ENCODE assay signal across 13 cellular contexts in genomic region chr14:103879118-103879569, GRCh38. TPM values are rescaled to one million over a fixed set of nuclear protein-coding genes. Genes with fewer than 3 reads are reported as not detected.
A peak's percentile ranks its signal among the peaks of the same experiment; 100 is the strongest.
DNase-seq lines count a peak whose midpoint lies in the region; ATAC-seq and TF ChIP-seq lines count a peak whose summit lies in the region.
"Had no signal": no experiment of that assay in that cellular context is flagged by ENCODE, and none has a peak within 500 bp of the region (broad histone marks: within the 10 kb centered on the region; RNA-seq: fewer than 3 reads in every experiment).

No MANE protein-coding gene starts in this region.

- WGBS in spleen, 5 donors, result 73 to 84% (median 78%) methylated on average over 16 of the region's 16 CpGs

- no peak for DNase-seq in activated T-cell treated with anti-CD3 and anti-CD28 coated beads, Interleukin-2, amount 50 U/mL, for 24 hours
- no peak for DNase-seq in activated T-cell treated with anti-CD3 and anti-CD28 coated beads, Interleukin-2, amount 50 U/mL, for 48 hours
- DNase-seq in left lobe of liver (ENCODE audit: low spot score), result no peak
- DNase-seq in spleen, result no peak
- DNase-seq in medulla oblongata (ENCODE audit: extremely low spot score), result no peak
- no peak for DNase-seq in dedifferentiated amniotic fluid mesenchymal stem cell (ENCODE audit: extremely low spot score)
- DNase-seq: cortex of kidney had no signal

- no peak for TF ChIP-seq POLR2A in spleen (IDR thresholded peaks at IDR 0.05)

- no peaks in the 10 kb centered on the region for H3K36me3 Mint-ChIP-seq in activated T-cell treated with anti-CD3 and anti-CD28 coated beads, Interleukin-2, amount 50 U/mL, for 24 hours (ENCODE audit: low read depth)
- H3K36me3 Mint-ChIP-seq: activated CD4-positive, alpha-beta memory T cell treated with anti-CD3 and anti-CD28 coated beads for 36 hours had no signal

- H3K27ac ChIP-seq in VCaP (peak overlapping the region; percentile 99), spleen (peak overlapping the region in 6 of 8 donors; percentile 63 to 86 (median 84))

- H3K4me3 ChIP-seq in spleen, result peak overlapping the region in 6 of 8 donors; percentile 14 to 65 (median 24)

- no peak for TF ChIP-seq CTCF in VCaP (conservative IDR thresholded peaks at IDR 0.05)
- no peak for TF ChIP-seq CTCF in spleen (IDR thresholded peaks at IDR 0.05 in 8 of 11, conservative IDR thresholded peaks at IDR 0.05 in 3 of 11)

- intact Hi-C loops in spleen (cut with DNase I; ENCODE audit: low total_unique reads), result no loop called here

- ATAC-seq in left lobe of liver (peak; percentile 1), GM18517 (IDR thresholded peaks at IDR 0.05; ENCODE audit: unreplicated experiment) (no peak)

- peaks cover 0 to 31% (median 5%) of the 10 kb centered on the region in 7 donors for H3K27me3 ChIP-seq in spleen (replicated peaks in 1 of 7)

- no peaks in the 10 kb centered on the region for H3K9me3 ChIP-seq in spleen

- H3K4me3 Mint-ChIP-seq in activated T-cell treated with anti-CD3 and anti-CD28 coated beads, Interleukin-2, amount 50 U/mL, for 24 hours, result peak overlapping the region; percentile 53
- H3K4me3 Mint-ChIP-seq: neural crest cell had no signal

- peaks cover 25% of the 10 kb centered on the region for H3K4me1 Mint-ChIP-seq in activated T-cell treated with anti-CD3 and anti-CD28 coated beads, Interleukin-2, amount 50 U/mL, for 24 hours (ENCODE audit: low read depth)

- H3K27ac Mint-ChIP-seq in activated T-cell treated with anti-CD3 and anti-CD28 coated beads, Interleukin-2, amount 50 U/mL, for 24 hours, result no peak overlapping the region
- H3K27ac Mint-ChIP-seq: activated CD4-positive, alpha-beta memory T cell treated with anti-CD3 and anti-CD28 coated beads for 36 hours had no signal

- H3K36me3 ChIP-seq in spleen, result no peaks in the 10 kb centered on the region

- H3K9me3 Mint-ChIP-seq in activated T-cell treated with anti-CD3 and anti-CD28 coated beads, Interleukin-2, amount 50 U/mL, for 24 hours, result no peaks in the 10 kb centered on the region
- H3K9me3 Mint-ChIP-seq: activated CD4-positive, alpha-beta memory T cell treated with anti-CD3 and anti-CD28 coated beads for 36 hours; neural crest cell had no signal

- H3K27me3 Mint-ChIP-seq in activated T-cell treated with anti-CD3 and anti-CD28 coated beads, Interleukin-2, amount 50 U/mL, for 24 hours, result peaks cover 4% of the 10 kb centered on the region
- H3K27me3 Mint-ChIP-seq: activated CD4-positive, alpha-beta memory T cell treated with anti-CD3 and anti-CD28 coated beads for 36 hours had no signal

- H3K4me1 ChIP-seq in spleen, result peaks cover 26 to 68% (median 44%) of the 10 kb centered on the region in 6 donors

RNA-seq across cellular contexts. Expression of gene PPP1R13B, which starts 31.8 kb away (rescaled TPM):
- 15.3 TPM for total RNA-seq in left lobe of liver
- 10 to 100 TPM; 23.4 to 95.3 (median 52.9) TPM for total RNA-seq in spleen
- polyA plus RNA-seq in spleen, result 10 to 100 TPM in 2 of 3 donors, 1 to 10 TPM in 1; 5.7 to 27.0 (median 12.7) TPM

RNA-seq across cellular contexts. Expression of gene TDRD9, which starts 49.1 kb away (rescaled TPM):
- total RNA-seq in left lobe of liver (0.75 TPM), spleen (10 to 100 TPM in 2 of 7 donors, 1 to 10 TPM in 5; 1.4 to 18.7 (median 8.8) TPM)
- polyA plus RNA-seq in spleen, result 1 to 10 TPM in 2 of 3 donors, under 1 TPM in 1; 0.70 to 3.8 (median 3.1) TPM
- total RNA-seq: neural crest cell; OCI-LY7; T-helper 1 cell treated with Interleukin-12 subunit alpha and Interleukin-12 subunit beta and Interleukin-4 antibody, amounts not matched to agents 30 ng/mL and 1 ng/mL, for 36 hours had no signal
